1 cellular context compared by ENCODE assay signal in the genomic region with DNA sequence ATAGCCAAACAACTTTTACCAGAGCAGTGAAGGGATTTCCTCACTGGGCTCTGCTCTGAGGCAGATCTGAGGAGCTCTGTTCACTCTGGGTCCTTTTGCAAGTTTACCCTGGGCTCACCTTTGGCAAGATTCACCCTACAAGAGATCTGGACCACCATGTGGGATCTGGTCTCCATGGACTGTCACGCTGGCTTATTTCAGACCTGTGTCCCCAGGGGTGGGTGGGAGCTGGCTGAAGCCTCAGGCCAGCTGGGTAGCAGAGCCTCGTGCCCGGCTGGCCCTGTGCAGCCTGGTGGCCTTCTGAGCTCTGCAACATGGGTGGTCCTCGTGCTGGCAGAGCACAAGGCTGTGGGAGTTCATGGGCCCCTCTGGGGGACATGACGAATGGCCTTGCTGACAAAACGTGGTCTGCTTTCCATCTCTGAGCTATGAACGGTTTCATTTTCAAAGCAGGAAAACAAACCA.
TF ChIP-seq lines count a peak whose summit lies in the region.

No MANE protein-coding gene starts in this region.

TF ChIP-seq in WTC11, 78 proteins besides CTCF, POLR2A, EP300 and RAD21 (continued from another document):
- TF ChIP-seq, protein P1, sequence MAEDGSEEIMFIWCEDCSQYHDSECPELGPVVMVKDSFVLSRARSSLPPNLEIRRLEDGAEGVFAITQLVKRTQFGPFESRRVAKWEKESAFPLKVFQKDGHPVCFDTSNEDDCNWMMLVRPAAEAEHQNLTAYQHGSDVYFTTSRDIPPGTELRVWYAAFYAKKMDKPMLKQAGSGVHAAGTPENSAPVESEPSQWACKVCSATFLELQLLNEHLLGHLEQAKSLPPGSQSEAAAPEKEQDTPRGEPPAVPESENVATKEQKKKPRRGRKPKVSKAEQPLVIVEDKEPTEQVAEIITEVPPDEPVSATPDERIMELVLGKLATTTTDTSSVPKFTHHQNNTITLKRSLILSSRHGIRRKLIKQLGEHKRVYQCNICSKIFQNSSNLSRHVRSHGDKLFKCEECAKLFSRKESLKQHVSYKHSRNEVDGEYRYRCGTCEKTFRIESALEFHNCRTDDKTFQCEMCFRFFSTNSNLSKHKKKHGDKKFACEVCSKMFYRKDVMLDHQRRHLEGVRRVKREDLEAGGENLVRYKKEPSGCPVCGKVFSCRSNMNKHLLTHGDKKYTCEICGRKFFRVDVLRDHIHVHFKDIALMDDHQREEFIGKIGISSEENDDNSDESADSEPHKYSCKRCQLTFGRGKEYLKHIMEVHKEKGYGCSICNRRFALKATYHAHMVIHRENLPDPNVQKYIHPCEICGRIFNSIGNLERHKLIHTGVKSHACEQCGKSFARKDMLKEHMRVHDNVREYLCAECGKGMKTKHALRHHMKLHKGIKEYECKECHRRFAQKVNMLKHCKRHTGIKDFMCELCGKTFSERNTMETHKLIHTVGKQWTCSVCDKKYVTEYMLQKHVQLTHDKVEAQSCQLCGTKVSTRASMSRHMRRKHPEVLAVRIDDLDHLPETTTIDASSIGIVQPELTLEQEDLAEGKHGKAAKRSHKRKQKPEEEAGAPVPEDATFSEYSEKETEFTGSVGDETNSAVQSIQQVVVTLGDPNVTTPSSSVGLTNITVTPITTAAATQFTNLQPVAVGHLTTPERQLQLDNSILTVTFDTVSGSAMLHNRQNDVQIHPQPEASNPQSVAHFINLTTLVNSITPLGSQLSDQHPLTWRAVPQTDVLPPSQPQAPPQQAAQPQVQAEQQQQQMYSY (CRISPR knock-in tag; IDR thresholded peaks at IDR 0.05), result no peak
- TF ChIP-seq CREB1 (CRISPR knock-in tag; IDR thresholded peaks at IDR 0.05), result no peak
- no peak for TF ChIP-seq ETV6 (CRISPR knock-in tag; IDR thresholded peaks at IDR 0.05)
- TF ChIP-seq FOXK1 (CRISPR knock-in tag; IDR thresholded peaks at IDR 0.05), result no peak
- no peak for TF ChIP-seq ATF1 (CRISPR knock-in tag; IDR thresholded peaks at IDR 0.05)
- TF ChIP-seq NR1H2 (CRISPR knock-in tag; IDR thresholded peaks at IDR 0.05), result no peak
- TF ChIP-seq FOXP1 (CRISPR knock-in tag; IDR thresholded peaks at IDR 0.05; ENCODE audit: borderline replicate concordance), result no peak
